ENCODE assay signal across 26 cellular contexts in the genomic region with DNA sequence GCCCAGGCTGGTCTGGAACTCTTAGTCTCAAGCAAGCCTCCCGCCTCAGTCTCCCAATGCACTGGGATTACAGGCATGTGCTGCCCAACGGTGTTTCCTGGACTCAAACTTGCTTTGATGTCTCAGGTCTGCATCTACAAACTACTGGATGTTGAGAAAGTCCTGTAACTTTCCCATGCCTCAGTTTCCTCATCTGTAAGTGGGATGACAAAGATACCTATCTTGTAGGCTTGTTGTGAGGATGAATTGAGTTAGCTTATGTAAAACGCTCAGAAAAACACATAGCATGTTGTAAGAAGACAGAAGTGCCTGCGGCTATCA.
"Had no signal": no experiment of that assay in that cellular context is flagged by ENCODE, and none has a peak within 500 bp of the region (broad histone marks: within the 10 kb centered on the region; RNA-seq: fewer than 3 reads in every experiment).

No MANE protein-coding gene starts in this region.

- H3K9ac ChIP-seq: neural progenitor cell had no signal

- H3K36me3 ChIP-seq: adrenal gland, ascending aorta, cardiac muscle cell, gastroesophageal sphincter, neural progenitor cell, right atrium auricular region, spleen, suprapubic skin, tibial artery had no signal

- H3K9me3 ChIP-seq: adrenal gland, ascending aorta, gastroesophageal sphincter, right atrium auricular region, spleen, suprapubic skin, tibial artery had no signal

- DNase-seq: activated CD4-positive, alpha-beta T cell treated with anti-CD3 and anti-CD28 coated beads for 4 hours; activated CD4-positive, alpha-beta T cell treated with anti-CD3 and anti-CD28 coated beads, Interleukin-2, amount 50 U/mL, for 4 hours; activated effector memory CD4-positive, alpha-beta T cell treated with anti-CD3 and anti-CD28 coated beads, Interleukin-2, amount 50 U/mL, for 16 hours; activated naive CD4-positive, alpha-beta T cell treated with anti-CD3 and anti-CD28 coated beads for 36 hours; activated naive CD8-positive, alpha-beta T cell treated with anti-CD3 and anti-CD28 coated beads for 36 hours; adrenal gland; cortex of kidney; hippocampal formation; left cardiac atrium; midbrain; naive thymus-derived CD8-positive, alpha-beta T cell; occipital lobe; spleen; stimulated activated naive CD4-positive, alpha-beta T cell; T-helper 9 cell; tibial artery had no signal

- ATAC-seq: gastroesophageal sphincter; left cardiac atrium; naive thymus-derived CD8-positive, alpha-beta T cell had no signal

- H2AFZ ChIP-seq: neural progenitor cell had no signal

- FAIRE-seq: endothelial cell of umbilical vein, keratinocyte, TTC549 had no signal

- H3K4me1 ChIP-seq: ascending aorta, neural progenitor cell, right atrium auricular region, spleen had no signal

- H3K4me3 ChIP-seq: adrenal gland, ascending aorta, cardiac muscle cell, gastroesophageal sphincter, neural progenitor cell, right atrium auricular region, spleen, suprapubic skin, tibial artery had no signal

- H3K27ac ChIP-seq: adrenal gland, ascending aorta, cardiac muscle cell, gastroesophageal sphincter, neural progenitor cell, right atrium auricular region, spleen, suprapubic skin, tibial artery, VCaP had no signal

- H3K27me3 ChIP-seq: adrenal gland, ascending aorta, cardiac muscle cell, gastroesophageal sphincter, neural progenitor cell, right atrium auricular region, spleen, suprapubic skin, tibial artery had no signal

- H3K4me2 ChIP-seq: neural progenitor cell had no signal
